1 cellular context compared by ENCODE assay signal in the genomic region with DNA sequence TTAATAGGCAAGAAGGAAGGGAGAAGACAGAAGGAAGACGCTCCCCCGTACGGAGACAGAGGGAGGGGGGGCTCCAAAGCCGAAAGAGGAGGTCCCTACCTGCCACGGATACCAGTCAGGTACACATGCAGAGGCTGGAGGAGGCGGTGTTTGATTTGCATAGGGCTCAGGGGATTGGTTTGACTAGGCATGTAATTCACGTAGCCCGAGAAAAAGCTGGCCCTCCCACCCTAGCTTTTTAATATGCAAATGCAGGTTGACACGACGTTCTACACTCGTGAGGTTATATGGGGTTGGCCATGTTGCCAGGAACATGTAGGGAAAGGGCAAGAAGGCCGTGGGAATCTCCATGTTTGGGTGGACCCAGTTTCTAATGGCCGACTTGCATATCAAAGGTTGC.
TF ChIP-seq lines count a peak whose summit lies in the region.

No MANE protein-coding gene starts in this region.

TF ChIP-seq in H1, 55 proteins besides CTCF, POLR2A, EP300 and RAD21:
- peak; percentile 72; the same call in 1 of the 2 replicates for TF ChIP-seq YY1 (IDR thresholded peaks at IDR 0.05; ENCODE audit: low read depth, low read length)
- TF ChIP-seq CEBPB (IDR thresholded peaks at IDR 0.05; ENCODE audit: low read depth, low read length), result no peak
TF ChIP-seq in H1: peak in this region for 1.
